Comparison of ENCODE assay signal across 15 cellular contexts in genomic region chr17:4019400-4019799, GRCh38. TPM values are rescaled to one million over a fixed set of nuclear protein-coding genes. Genes with fewer than 3 reads are reported as not detected.
A peak's percentile ranks its signal among the peaks of the same experiment; 100 is the strongest.
DNase-seq lines count a peak whose midpoint lies in the region; ATAC-seq and TF ChIP-seq lines count a peak whose summit lies in the region.
"Had no signal": no experiment of that assay in that cellular context is flagged by ENCODE, and none has a peak within 500 bp of the region (broad histone marks: within the 10 kb centered on the region; RNA-seq: fewer than 3 reads in every experiment).

No MANE protein-coding gene starts in this region.

- no peaks in the 10 kb centered on the region for H3F3A ChIP-seq in neural progenitor cell (ENCODE audit: low read depth)

- no peak overlapping the region for H3K4me2 ChIP-seq in neural progenitor cell
- H3K4me2 ChIP-seq: BLaER1 treated with 17β-estradiol and CSF1 and Interleukin-3, amounts not matched to agents 10 nM and 100 nM had no signal

- H2AFZ ChIP-seq in neural progenitor cell (replicated peaks): no peak overlapping the region
- H2AFZ ChIP-seq: GM23248 had no signal

- H3K9me3 ChIP-seq in T-helper 17 cell (ENCODE audit: control insufficient read depth, low read length, poor library complexity, severe bottlenecking): no peaks in the 10 kb centered on the region
- H3K9me3 ChIP-seq in neural progenitor cell (ENCODE audit: low read depth): no peaks in the 10 kb centered on the region

- peak overlapping the region; percentile 4 for H3K27ac Mint-ChIP-seq in activated T-cell treated with anti-CD3 and anti-CD28 coated beads, Interleukin-2, amount 50 U/mL, for 24 hours
- H3K27ac Mint-ChIP-seq in T-helper 17 cell: peak overlapping the region; percentile 53
- no peak overlapping the region for H3K27ac Mint-ChIP-seq in neural progenitor cell

- H3K79me2 ChIP-seq in neural progenitor cell (ENCODE audit: low read depth): no peaks in the 10 kb centered on the region

- no peaks in the 10 kb centered on the region for H3K27me3 Mint-ChIP-seq in activated T-cell treated with anti-CD3 and anti-CD28 coated beads, Interleukin-2, amount 50 U/mL, for 24 hours
- H3K27me3 Mint-ChIP-seq in T-helper 17 cell (no peaks in the 10 kb centered on the region), neural progenitor cell (ENCODE audit: insufficient read depth, low read depth) (no peaks in the 10 kb centered on the region)
- H3K27me3 Mint-ChIP-seq: CD4-positive, CD25-positive, alpha-beta regulatory T cell had no signal

- H3K4me1 Mint-ChIP-seq in activated T-cell treated with anti-CD3 and anti-CD28 coated beads, Interleukin-2, amount 50 U/mL, for 24 hours (ENCODE audit: low read depth): no peaks in the 10 kb centered on the region
- peaks cover 2% of the 10 kb centered on the region for H3K4me1 Mint-ChIP-seq in T-helper 17 cell
- no peaks in the 10 kb centered on the region for H3K4me1 Mint-ChIP-seq in neural progenitor cell

- no peaks in the 10 kb centered on the region for H4K20me1 ChIP-seq in neural progenitor cell (ENCODE audit: low read depth)

- no peak for ATAC-seq in T-helper 17 cell

- no peaks in the 10 kb centered on the region for H3K36me3 ChIP-seq in neural progenitor cell

- H3K36me3 Mint-ChIP-seq in activated T-cell treated with anti-CD3 and anti-CD28 coated beads, Interleukin-2, amount 50 U/mL, for 24 hours (ENCODE audit: low read depth): peaks cover 96% of the 10 kb centered on the region
- H3K36me3 Mint-ChIP-seq in T-helper 17 cell (ENCODE audit: low read depth) (peaks cover 11% of the 10 kb centered on the region), neural progenitor cell (peaks cover 26% of the 10 kb centered on the region)

- H3K4me3 ChIP-seq in neural progenitor cell: no peak overlapping the region
- H3K4me3 ChIP-seq: BLaER1 treated with 17β-estradiol and CSF1 and Interleukin-3, amounts not matched to agents 10 nM and 100 nM; GM23248 had no signal

- peak overlapping the region; percentile 20 for H3K9ac ChIP-seq in neural progenitor cell
- H3K9ac ChIP-seq: BLaER1 treated with 17β-estradiol and CSF1 and Interleukin-3, amounts not matched to agents 10 nM and 100 nM; GM23248 had no signal

- no peak overlapping the region for H3K27ac ChIP-seq in neural progenitor cell
- H3K27ac ChIP-seq: BLaER1 treated with 17β-estradiol and CSF1 and Interleukin-3, amounts not matched to agents 10 nM and 100 nM; GM23248; HL-60 had no signal

- H3K4me3 Mint-ChIP-seq in activated T-cell treated with anti-CD3 and anti-CD28 coated beads, Interleukin-2, amount 50 U/mL, for 24 hours: no peak overlapping the region
- H3K4me3 Mint-ChIP-seq in T-helper 17 cell: no peak overlapping the region
- H3K4me3 Mint-ChIP-seq in neural progenitor cell: no peak overlapping the region
- H3K4me3 Mint-ChIP-seq: CD4-positive, CD25-positive, alpha-beta regulatory T cell had no signal

- DNase-seq in activated T-cell treated with anti-CD3 and anti-CD28 coated beads, Interleukin-2, amount 50 U/mL, for 24 hours: no peak
- DNase-seq in activated T-cell treated with anti-CD3 and anti-CD28 coated beads, Interleukin-2, amount 50 U/mL, for 1 hour: no peak
- no peak for DNase-seq in T-helper 17 cell
- DNase-seq in iPS-NIHi7 (ENCODE audit: extremely low spot score): peak; percentile 6
- no peak for DNase-seq in neural progenitor cell (ENCODE audit: low spot score)
- DNase-seq in NCI-H2107 (lab: John Stamatoyannopoulos, UW): no peak
- no peak for DNase-seq in stimulated activated CD4-positive, alpha-beta T cell treated with anti-CD3 and anti-CD28 coated beads, Interleukin-12 subunit alpha, Interleukin-12 subunit beta, amount 100 ng/mL, for 4 hours
- DNase-seq in activated CD4-positive, alpha-beta T cell treated with anti-CD3 and anti-CD28 coated beads for 4 hours: no peak
- DNase-seq: 8988T; CD4-positive, CD25-positive, alpha-beta regulatory T cell; DMS53; GF-D8; GM23248 had no signal

- H3K9me3 Mint-ChIP-seq in activated T-cell treated with anti-CD3 and anti-CD28 coated beads, Interleukin-2, amount 50 U/mL, for 24 hours: peaks cover under 1% of the 10 kb centered on the region
- H3K9me3 Mint-ChIP-seq in neural progenitor cell: peaks cover 6% of the 10 kb centered on the region

- H3K27me3 ChIP-seq in neural progenitor cell: no peaks in the 10 kb centered on the region
- H3K27me3 ChIP-seq: BLaER1 treated with 17β-estradiol and CSF1 and Interleukin-3, amounts not matched to agents 10 nM and 100 nM had no signal

- H3K4me1 ChIP-seq in neural progenitor cell: no peaks in the 10 kb centered on the region
- H3K4me1 ChIP-seq: BLaER1 treated with 17β-estradiol and CSF1 and Interleukin-3, amounts not matched to agents 10 nM and 100 nM had no signal

- TF ChIP-seq CTCF in neural progenitor cell (IDR thresholded peaks at IDR 0.05): no peak

RNA-seq across cellular contexts. Expression of gene ATP2A3, which starts 55.2 kb away (rescaled TPM):
- 100 to 1,000 TPM; 279 to 298 TPM for total RNA-seq in T-helper 17 cell
- 0.65 and 2.8 TPM in 2 replicates for total RNA-seq in neural progenitor cell (ENCODE audit: low replicate concordance)

Comparison
In these comparisons a context has a peak if more than half of its experiments do, and no peak if none do; other contexts are left out.
1. RNA of gene ATP2A3, which starts 55.2 kb away (total RNA-seq): 279 to 298 TPM in T-helper 17 cell; 0.65 to 2.8 TPM in neural progenitor cell; every median in the first group is over 10 times any median in the second.